Comparison of ENCODE assay signal across 8 cellular contexts in genomic region chr14:32202941-32203882, GRCh38. TPM values are rescaled to one million over a fixed set of nuclear protein-coding genes. Genes with fewer than 3 reads are reported as not detected.
DNase-seq lines count a peak whose midpoint lies in the region; ATAC-seq, FAIRE-seq and TF ChIP-seq lines count a peak whose summit lies in the region.

Gene RNU6-8 (minus strand): TSS chr14:32203269.

- peak within 1 kb of the TSS; percentile 39 for H3K27ac ChIP-seq in AG04450 (ENCODE audit: low read depth, low read length)
- H3K27ac ChIP-seq in kidney (ENCODE audit: low read depth in 2 of 2, low read length in 2 of 2) = peak within 1 kb of the TSS; percentile 89 to 92

- H3K9ac ChIP-seq in kidney (ENCODE audit: low read length in 2 of 2) = peak within 1 kb of the TSS; percentile 72 to 88

- no peaks in the 10 kb centered on the region for H3K9me3 ChIP-seq in AG04450 (ENCODE audit: control insufficient read depth, insufficient read depth, low read length)
- H3K9me3 ChIP-seq in kidney (ENCODE audit: control insufficient read depth in 1 of 2, low read length in 2 of 2) = no peaks in the 10 kb centered on the region

- H3K4me1 ChIP-seq in kidney (ENCODE audit: control insufficient read depth in 1 of 2, insufficient read depth in 1 of 2, low read depth in 1 of 2, low read length in 2 of 2) = peaks cover 0 to 4% of the 10 kb centered on the region in 2 donors

- ATAC-seq in GM18909 (IDR thresholded peaks at IDR 0.05; ENCODE audit: poor library complexity, unreplicated experiment) (peak; percentile 78), HG03139 (IDR thresholded peaks at IDR 0.05; ENCODE audit: unreplicated experiment) (peak; percentile 65)
- peak; percentile 85 to 86 for ATAC-seq in activated CD4-positive, CD25-positive, alpha-beta regulatory T cell treated with anti-CD3 and anti-CD28 coated beads, Interleukin-2, amount 50 U/mL, for 24 hours

- DNase-seq in AG04450 (ENCODE audit: low read depth, low spot score) = peak; percentile 46
- peak; percentile 78 for DNase-seq in NCI-H2196 treated with DMSO at 0.1 percent for 48 hours (lab: John Stamatoyannopoulos, UW; ENCODE audit: unreplicated experiment)
- DNase-seq in cerebellar cortex (ENCODE audit: low spot score) = peak; percentile 94
- DNase-seq in kidney = peak; percentile 97
- DNase-seq in stimulated activated CD4-positive, alpha-beta T cell treated with anti-CD3 and anti-CD28 coated beads, Interleukin-15, amount 100 ng/mL, for 1 hour (ENCODE audit: low read depth in 1 of 2, low spot score in 1 of 2) = peak; percentile 81 to 83

- H3K27me3 ChIP-seq in AG04450 (ENCODE audit: control insufficient read depth, insufficient read depth, low read length) = peaks cover 2% of the 10 kb centered on the region

- FAIRE-seq in kidney (lab: Jason Lieb, UNC) = no peak

- TF ChIP-seq CTCF in AG04450 (IDR thresholded peaks at IDR 0.05; ENCODE audit: low read depth, low read length) (no peak), kidney (IDR thresholded peaks at IDR 0.05; ENCODE audit: borderline replicate concordance, extremely low read depth, insufficient read depth) (no peak)

- peak within 1 kb of the TSS; percentile 70 for H3K4me3 ChIP-seq in AG04450 (ENCODE audit: low read depth, low read length)
- H3K4me3 ChIP-seq in kidney (ENCODE audit: low read length in 2 of 2) = peak within 1 kb of the TSS; percentile 79 to 92

- CTCF ChIA-PET in AG04450 (lab: Charles Lee) = interaction anchor here (1.5 kb wide), 1 partner anchor 130 kb away, joined by 7 read pairs; no protein-coding TSS in a partner anchor

- H3K36me3 ChIP-seq in kidney (ENCODE audit: control insufficient read depth in 1 of 2, insufficient read depth in 2 of 2, low read length in 2 of 2) = no peaks in the 10 kb centered on the region

- POLR2A ChIA-PET in AG04450 (lab: Yijun Ruan, JAX) = interaction anchor here (1.0 kb wide), 1 partner anchor 127 kb away, joined by 6 read pairs; the partner anchor contains the start of gene ARHGAP5

- intact Hi-C loops in kidney (cut with DNase I) = no loop called here

RNA-seq across cellular contexts. Expression of gene RNU6-8, which starts in this region (rescaled TPM):
- not detected in 2 replicates for polyA plus RNA-seq in AG04450 (2011; rRNA removed)
- polyA minus RNA-seq in AG04450 (2011; rRNA and poly(A)+ RNA removed) = not detected in 2 replicates
- not detected for total RNA-seq in kidney
- not detected for polyA plus RNA-seq in kidney (ENCODE audit: insufficient read depth, low read depth, low replicate concordance)

Comparison
In these comparisons a context has a peak if more than half of its experiments do, and no peak if none do; other contexts are left out.
1. Peak in every context shown above with its lines: DNase-seq, ATAC-seq, H3K4me3 ChIP-seq and H3K27ac ChIP-seq.
2. Peak in DNase-seq, H3K4me3 ChIP-seq and H3K27ac ChIP-seq in AG04450; RNA of the gene not detected or under 1 TPM.
3. Peak in DNase-seq, H3K4me3 ChIP-seq, H3K27ac ChIP-seq and H3K9ac ChIP-seq in kidney; RNA of the gene not detected or under 1 TPM.
4. DNase-seq: peak in every context shown above with its lines; median percentile 97 in kidney; 94 in cerebellar cortex; 82 in stimulated activated CD4-positive, alpha-beta T cell treated with anti-CD3 and anti-CD28 coated beads, Interleukin-15, amount 100 ng/mL, for 1 hour; 78 in NCI-H2196 treated with DMSO at 0.1 percent for 48 hours; 46 in AG04450.